1 cellular context compared by ENCODE assay signal in the genomic region with DNA sequence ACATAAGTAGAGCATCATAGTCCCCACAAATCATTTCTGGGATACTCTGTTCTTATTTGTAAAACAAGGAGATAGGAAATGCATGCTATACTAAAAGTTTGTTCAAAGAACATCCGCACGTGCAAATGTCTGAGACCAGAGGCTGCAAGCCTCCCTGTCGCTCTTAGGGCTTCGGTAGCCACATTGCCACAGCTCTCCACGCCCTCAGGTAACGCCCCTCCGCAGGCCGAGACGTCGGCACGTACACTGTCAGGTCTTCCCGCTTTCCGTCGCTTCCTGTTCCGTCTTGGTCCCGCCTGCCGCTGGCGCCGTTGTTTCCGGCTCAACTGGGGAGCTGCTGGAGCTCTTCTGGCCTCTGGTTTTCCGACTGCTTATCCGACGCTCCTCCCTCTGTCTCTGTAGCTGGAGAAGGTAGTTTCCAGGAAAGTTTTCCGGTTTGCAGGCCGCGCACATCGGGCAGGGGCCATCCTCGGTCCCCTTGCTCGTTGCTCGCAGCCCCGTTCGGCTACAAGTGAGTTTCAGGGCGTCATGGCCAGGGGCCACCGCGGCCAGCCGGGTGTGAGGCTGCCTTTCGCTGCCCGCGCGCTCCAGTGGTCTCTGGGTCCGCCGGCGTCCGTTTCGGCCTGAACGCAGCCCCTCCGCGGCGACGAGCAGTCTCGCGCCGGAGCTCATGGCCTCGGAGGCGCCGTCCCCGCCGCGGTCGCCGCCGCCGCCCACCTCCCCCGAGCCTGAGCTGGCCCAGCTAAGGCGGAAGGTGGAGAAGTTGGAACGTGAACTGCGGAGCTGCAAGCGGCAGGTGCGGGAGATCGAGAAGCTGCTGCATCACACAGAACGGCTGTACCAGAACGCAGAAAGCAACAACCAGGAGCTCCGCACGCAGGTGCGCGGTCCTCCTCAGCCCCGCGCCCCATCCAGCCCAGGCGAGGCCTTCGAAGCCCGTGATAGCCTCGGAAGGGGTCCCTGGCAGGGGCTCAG.
TF ChIP-seq lines count a peak whose summit lies in the region.

A gene with protein sequence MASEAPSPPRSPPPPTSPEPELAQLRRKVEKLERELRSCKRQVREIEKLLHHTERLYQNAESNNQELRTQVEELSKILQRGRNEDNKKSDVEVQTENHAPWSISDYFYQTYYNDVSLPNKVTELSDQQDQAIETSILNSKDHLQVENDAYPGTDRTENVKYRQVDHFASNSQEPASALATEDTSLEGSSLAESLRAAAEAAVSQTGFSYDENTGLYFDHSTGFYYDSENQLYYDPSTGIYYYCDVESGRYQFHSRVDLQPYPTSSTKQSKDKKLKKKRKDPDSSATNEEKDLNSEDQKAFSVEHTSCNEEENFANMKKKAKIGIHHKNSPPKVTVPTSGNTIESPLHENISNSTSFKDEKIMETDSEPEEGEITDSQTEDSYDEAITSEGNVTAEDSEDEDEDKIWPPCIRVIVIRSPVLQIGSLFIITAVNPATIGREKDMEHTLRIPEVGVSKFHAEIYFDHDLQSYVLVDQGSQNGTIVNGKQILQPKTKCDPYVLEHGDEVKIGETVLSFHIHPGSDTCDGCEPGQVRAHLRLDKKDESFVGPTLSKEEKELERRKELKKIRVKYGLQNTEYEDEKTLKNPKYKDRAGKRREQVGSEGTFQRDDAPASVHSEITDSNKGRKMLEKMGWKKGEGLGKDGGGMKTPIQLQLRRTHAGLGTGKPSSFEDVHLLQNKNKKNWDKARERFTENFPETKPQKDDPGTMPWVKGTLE (plus strand): TSS at position 308 of the 975 bp plus-strand sequence. CDS start 363 bp downstream, at position 671.

TF ChIP-seq in K562, 482 proteins besides CTCF, POLR2A, EP300 and RAD21 (continued from another document and continues in another):
- TF ChIP-seq, protein P1, sequence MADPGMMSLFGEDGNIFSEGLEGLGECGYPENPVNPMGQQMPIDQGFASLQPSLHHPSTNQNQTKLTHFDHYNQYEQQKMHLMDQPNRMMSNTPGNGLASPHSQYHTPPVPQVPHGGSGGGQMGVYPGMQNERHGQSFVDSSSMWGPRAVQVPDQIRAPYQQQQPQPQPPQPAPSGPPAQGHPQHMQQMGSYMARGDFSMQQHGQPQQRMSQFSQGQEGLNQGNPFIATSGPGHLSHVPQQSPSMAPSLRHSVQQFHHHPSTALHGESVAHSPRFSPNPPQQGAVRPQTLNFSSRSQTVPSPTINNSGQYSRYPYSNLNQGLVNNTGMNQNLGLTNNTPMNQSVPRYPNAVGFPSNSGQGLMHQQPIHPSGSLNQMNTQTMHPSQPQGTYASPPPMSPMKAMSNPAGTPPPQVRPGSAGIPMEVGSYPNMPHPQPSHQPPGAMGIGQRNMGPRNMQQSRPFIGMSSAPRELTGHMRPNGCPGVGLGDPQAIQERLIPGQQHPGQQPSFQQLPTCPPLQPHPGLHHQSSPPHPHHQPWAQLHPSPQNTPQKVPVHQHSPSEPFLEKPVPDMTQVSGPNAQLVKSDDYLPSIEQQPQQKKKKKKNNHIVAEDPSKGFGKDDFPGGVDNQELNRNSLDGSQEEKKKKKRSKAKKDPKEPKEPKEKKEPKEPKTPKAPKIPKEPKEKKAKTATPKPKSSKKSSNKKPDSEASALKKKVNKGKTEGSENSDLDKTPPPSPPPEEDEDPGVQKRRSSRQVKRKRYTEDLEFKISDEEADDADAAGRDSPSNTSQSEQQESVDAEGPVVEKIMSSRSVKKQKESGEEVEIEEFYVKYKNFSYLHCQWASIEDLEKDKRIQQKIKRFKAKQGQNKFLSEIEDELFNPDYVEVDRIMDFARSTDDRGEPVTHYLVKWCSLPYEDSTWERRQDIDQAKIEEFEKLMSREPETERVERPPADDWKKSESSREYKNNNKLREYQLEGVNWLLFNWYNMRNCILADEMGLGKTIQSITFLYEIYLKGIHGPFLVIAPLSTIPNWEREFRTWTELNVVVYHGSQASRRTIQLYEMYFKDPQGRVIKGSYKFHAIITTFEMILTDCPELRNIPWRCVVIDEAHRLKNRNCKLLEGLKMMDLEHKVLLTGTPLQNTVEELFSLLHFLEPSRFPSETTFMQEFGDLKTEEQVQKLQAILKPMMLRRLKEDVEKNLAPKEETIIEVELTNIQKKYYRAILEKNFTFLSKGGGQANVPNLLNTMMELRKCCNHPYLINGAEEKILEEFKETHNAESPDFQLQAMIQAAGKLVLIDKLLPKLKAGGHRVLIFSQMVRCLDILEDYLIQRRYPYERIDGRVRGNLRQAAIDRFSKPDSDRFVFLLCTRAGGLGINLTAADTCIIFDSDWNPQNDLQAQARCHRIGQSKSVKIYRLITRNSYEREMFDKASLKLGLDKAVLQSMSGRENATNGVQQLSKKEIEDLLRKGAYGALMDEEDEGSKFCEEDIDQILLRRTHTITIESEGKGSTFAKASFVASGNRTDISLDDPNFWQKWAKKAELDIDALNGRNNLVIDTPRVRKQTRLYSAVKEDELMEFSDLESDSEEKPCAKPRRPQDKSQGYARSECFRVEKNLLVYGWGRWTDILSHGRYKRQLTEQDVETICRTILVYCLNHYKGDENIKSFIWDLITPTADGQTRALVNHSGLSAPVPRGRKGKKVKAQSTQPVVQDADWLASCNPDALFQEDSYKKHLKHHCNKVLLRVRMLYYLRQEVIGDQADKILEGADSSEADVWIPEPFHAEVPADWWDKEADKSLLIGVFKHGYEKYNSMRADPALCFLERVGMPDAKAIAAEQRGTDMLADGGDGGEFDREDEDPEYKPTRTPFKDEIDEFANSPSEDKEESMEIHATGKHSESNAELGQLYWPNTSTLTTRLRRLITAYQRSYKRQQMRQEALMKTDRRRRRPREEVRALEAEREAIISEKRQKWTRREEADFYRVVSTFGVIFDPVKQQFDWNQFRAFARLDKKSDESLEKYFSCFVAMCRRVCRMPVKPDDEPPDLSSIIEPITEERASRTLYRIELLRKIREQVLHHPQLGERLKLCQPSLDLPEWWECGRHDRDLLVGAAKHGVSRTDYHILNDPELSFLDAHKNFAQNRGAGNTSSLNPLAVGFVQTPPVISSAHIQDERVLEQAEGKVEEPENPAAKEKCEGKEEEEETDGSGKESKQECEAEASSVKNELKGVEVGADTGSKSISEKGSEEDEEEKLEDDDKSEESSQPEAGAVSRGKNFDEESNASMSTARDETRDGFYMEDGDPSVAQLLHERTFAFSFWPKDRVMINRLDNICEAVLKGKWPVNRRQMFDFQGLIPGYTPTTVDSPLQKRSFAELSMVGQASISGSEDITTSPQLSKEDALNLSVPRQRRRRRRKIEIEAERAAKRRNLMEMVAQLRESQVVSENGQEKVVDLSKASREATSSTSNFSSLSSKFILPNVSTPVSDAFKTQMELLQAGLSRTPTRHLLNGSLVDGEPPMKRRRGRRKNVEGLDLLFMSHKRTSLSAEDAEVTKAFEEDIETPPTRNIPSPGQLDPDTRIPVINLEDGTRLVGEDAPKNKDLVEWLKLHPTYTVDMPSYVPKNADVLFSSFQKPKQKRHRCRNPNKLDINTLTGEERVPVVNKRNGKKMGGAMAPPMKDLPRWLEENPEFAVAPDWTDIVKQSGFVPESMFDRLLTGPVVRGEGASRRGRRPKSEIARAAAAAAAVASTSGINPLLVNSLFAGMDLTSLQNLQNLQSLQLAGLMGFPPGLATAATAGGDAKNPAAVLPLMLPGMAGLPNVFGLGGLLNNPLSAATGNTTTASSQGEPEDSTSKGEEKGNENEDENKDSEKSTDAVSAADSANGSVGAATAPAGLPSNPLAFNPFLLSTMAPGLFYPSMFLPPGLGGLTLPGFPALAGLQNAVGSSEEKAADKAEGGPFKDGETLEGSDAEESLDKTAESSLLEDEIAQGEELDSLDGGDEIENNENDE (IDR thresholded peaks at IDR 0.05; ENCODE audit: low read depth, low read length): no peak
- TF ChIP-seq JUNB (CRISPR knock-in tag; conservative IDR thresholded peaks at IDR 0.05): no peak
- TF ChIP-seq SREBF2 (CRISPR knock-in tag; IDR thresholded peaks at IDR 0.05): no peak
- peak; percentile 85 for TF ChIP-seq POLR2G (IDR thresholded peaks at IDR 0.05; ENCODE audit: low read depth, low read length)
- no peak for TF ChIP-seq ZNF232 (CRISPR knock-in tag; IDR thresholded peaks at IDR 0.05)
- TF ChIP-seq HDGF (IDR thresholded peaks at IDR 0.05): no peak
- TF ChIP-seq, protein P2, sequence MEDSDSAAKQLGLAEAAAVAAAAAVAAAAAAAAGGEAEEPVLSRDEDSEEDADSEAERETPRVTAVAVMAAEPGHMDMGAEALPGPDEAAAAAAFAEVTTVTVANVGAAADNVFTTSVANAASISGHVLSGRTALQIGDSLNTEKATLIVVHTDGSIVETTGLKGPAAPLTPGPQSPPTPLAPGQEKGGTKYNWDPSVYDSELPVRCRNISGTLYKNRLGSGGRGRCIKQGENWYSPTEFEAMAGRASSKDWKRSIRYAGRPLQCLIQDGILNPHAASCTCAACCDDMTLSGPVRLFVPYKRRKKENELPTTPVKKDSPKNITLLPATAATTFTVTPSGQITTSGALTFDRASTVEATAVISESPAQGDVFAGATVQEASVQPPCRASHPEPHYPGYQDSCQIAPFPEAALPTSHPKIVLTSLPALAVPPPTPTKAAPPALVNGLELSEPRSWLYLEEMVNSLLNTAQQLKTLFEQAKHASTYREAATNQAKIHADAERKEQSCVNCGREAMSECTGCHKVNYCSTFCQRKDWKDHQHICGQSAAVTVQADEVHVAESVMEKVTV (CRISPR knock-in tag; IDR thresholded peaks at IDR 0.05): no peak
- TF ChIP-seq, protein P3, sequence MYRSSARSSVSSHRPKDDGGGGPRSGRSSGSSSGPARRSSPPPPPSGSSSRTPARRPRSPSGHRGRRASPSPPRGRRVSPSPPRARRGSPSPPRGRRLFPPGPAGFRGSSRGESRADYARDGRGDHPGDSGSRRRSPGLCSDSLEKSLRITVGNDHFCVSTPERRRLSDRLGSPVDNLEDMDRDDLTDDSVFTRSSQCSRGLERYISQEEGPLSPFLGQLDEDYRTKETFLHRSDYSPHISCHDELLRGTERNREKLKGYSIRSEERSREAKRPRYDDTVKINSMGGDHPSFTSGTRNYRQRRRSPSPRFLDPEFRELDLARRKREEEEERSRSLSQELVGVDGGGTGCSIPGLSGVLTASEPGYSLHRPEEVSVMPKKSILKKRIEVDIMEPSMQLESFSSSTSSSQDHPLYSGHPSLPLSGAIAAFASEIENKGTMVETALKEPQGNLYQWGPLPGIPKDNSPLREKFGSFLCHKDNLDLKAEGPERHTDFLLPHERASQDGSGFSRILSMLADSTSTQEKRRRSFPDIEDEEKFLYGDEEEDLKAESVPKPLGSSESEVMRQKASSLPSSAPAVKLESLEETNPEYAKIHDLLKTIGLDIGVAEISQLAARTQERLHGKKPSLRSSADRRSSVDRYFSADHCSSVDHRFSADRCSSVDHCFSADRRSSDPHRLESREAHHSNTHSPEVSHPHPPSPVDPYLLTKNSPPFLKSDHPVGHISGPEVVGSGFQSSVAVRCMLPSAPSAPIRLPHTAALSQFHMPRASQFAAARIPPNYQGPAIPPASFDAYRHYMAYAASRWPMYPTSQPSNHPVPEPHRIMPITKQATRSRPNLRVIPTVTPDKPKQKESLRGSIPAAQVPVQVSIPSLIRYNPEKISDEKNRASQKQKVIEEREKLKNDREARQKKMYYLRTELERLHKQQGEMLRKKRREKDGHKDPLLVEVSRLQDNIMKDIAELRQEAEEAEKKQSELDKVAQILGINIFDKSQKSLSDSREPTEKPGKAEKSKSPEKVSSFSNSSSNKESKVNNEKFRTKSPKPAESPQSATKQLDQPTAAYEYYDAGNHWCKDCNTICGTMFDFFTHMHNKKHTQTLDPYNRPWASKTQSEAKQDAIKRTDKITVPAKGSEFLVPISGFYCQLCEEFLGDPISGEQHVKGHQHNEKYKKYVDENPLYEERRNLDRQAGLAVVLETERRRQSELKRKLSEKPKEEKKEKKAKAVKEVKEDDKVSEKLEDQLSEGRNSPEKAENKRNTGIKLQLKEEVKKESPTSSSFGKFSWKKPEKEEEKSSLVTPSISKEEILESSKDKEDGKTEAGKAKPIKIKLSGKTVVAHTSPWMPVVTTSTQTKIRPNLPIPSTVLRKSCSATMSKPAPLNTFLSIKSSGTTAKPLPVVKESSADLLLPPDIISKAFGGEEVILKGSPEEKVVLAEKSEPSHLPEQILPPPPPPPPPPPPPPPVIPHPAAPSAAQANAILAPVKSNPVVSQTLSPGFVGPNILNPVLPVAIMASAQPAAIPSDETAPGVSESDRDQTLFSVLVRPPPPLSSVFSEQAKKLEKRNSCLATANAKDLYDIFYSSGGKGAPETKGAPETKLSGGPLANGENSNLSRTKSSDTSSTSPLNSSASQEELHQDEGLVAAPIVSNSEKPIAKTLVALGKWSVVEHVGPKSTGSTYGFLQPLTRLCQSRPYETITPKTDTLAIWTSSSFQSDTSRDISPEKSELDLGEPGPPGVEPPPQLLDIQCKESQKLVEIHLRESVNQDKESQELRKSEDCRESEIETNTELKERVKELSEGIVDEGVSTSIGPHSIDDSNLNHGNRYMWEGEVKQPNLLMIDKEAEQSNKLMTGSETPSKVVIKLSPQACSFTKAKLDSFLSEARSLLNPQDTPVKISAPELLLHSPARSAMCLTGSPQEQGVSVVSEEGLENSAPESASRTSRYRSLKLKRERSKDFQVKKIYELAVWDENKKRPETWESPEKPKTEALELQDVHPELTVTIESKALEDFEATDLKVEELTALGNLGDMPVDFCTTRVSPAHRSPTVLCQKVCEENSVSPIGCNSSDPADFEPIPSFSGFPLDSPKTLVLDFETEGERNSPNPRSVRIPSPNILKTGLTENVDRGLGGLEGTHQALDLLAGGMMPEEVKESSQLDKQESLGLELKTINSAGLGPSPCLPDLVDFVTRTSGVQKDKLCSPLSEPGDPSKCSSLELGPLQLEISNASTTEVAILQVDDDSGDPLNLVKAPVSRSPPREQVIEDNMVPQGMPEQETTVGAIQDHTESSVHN (IDR thresholded peaks at IDR 0.05; ENCODE audit: borderline replicate concordance in 1 of 2, low read depth in 1 of 2): no peak
- TF ChIP-seq, protein P4, sequence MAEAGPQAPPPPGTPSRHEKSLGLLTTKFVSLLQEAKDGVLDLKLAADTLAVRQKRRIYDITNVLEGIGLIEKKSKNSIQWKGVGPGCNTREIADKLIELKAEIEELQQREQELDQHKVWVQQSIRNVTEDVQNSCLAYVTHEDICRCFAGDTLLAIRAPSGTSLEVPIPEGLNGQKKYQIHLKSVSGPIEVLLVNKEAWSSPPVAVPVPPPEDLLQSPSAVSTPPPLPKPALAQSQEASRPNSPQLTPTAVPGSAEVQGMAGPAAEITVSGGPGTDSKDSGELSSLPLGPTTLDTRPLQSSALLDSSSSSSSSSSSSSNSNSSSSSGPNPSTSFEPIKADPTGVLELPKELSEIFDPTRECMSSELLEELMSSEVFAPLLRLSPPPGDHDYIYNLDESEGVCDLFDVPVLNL (CRISPR knock-in tag; IDR thresholded peaks at IDR 0.05; ENCODE audit: low read depth): no peak
- peak; percentile 77 for TF ChIP-seq CREB1 (IDR thresholded peaks at IDR 0.05)
- TF ChIP-seq CREB1 (CRISPR knock-in tag; IDR thresholded peaks at IDR 0.05): peak; percentile 71
- TF ChIP-seq, protein P5, sequence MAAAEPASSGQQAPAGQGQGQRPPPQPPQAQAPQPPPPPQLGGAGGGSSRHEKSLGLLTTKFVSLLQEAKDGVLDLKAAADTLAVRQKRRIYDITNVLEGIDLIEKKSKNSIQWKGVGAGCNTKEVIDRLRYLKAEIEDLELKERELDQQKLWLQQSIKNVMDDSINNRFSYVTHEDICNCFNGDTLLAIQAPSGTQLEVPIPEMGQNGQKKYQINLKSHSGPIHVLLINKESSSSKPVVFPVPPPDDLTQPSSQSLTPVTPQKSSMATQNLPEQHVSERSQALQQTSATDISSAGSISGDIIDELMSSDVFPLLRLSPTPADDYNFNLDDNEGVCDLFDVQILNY (CRISPR knock-in tag; IDR thresholded peaks at IDR 0.05): no peak
- TF ChIP-seq CEBPG (CRISPR knock-in tag; IDR thresholded peaks at IDR 0.05): 0 out of 2 replicates have a peak, but pooled peaks have one; percentile 13
- no peak for TF ChIP-seq CEBPG (tag; conservative IDR thresholded peaks at IDR 0.05 in 1 of 2, IDR thresholded peaks at IDR 0.05 in 1 of 2)
- peak; percentile 17; the same call in 1 of the 2 replicates for TF ChIP-seq TRIM28 (IDR thresholded peaks at IDR 0.05)
